In the genomic region with DNA sequence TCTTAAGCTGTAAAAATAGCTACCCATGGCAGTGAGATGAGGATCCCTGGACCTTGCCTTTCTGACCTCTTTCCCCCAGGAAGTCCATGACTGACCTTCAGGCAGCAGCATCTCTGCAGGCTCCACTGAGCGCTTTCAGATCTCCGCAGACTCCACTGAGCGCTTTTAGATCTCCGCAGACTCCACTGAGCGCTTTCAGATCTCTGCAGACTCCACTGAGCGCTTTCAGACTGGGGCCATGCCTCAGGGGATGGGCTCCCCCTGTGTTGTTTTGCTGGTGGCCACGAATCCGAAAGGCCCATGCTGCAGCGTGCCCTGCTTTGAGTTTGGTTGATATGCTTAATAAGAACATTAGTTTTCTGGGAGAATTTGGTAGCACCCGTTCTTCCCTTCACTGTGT, we compare ENCODE assay signal across 20 cellular contexts.
DNase-seq lines count a peak whose midpoint lies in the region; ATAC-seq, FAIRE-seq and TF ChIP-seq lines count a peak whose summit lies in the region.
"Had no signal": no experiment of that assay in that cellular context is flagged by ENCODE, and none has a peak within 500 bp of the region (broad histone marks: within the 10 kb centered on the region; RNA-seq: fewer than 3 reads in every experiment).

No MANE protein-coding gene starts in this region.

- H3K27ac ChIP-seq in smooth muscle cell (ENCODE audit: low read depth) (peak overlapping the region; percentile 78), small intestine (ENCODE audit: low read depth in 1 of 2, low read length in 1 of 2) (peak overlapping the region in 1 of 2 donors; percentile 33)
- H3K27ac ChIP-seq: left lung, ovary had no signal

- BruUV-seq in Caco-2 (replicated peaks; lab: Mats Ljungman, UMichigan), result no TSS peak

- no peak overlapping the region for H3K4me2 ChIP-seq in smooth muscle cell

- no peaks in the 10 kb centered on the region for H3K9me3 ChIP-seq in Caco-2
- H3K9me3 ChIP-seq in smooth muscle cell (replicated peaks; ENCODE audit: low read depth), result no peaks in the 10 kb centered on the region
- H3K9me3 ChIP-seq in small intestine (ENCODE audit: control insufficient read depth, low read depth), result no peaks in the 10 kb centered on the region
- H3K9me3 ChIP-seq: left lung, ovary had no signal

- no peak for TF ChIP-seq POLR2A in lower leg skin (IDR thresholded peaks at IDR 0.05)

- H4K20me1 ChIP-seq in smooth muscle cell (ENCODE audit: low read depth), result peaks cover 100% of the 10 kb centered on the region

- H3K36me3 Mint-ChIP-seq in Caco-2 (ENCODE audit: insufficient read depth, unreplicated experiment) (peaks cover 61% of the 10 kb centered on the region), chondrocyte (ENCODE audit: low read depth) (peaks cover 32% of the 10 kb centered on the region)

- H3K4me1 ChIP-seq in Caco-2, result peaks cover 31% of the 10 kb centered on the region
- H3K4me1 ChIP-seq in smooth muscle cell (ENCODE audit: low read depth), result peaks cover 6% of the 10 kb centered on the region
- H3K4me1 ChIP-seq in small intestine (ENCODE audit: control insufficient read depth in 2 of 2, insufficient read depth in 1 of 2, low read depth in 1 of 2, low read length in 1 of 2), result peaks cover 5 to 8% of the 10 kb centered on the region in 2 donors

- H3K79me2 ChIP-seq in smooth muscle cell (ENCODE audit: low read depth), result peaks cover 100% of the 10 kb centered on the region

- no peak for FAIRE-seq in small intestine (lab: Jason Lieb, UNC)

- POLR2A ChIA-PET in Caco-2 (lab: Charles Lee) (no interaction called here), GM10248 (lab: Yijun Ruan, JAX) (no interaction called here)

- TF ChIP-seq CTCF in Caco-2 (IDR thresholded peaks at IDR 0.05; ENCODE audit: insufficient read depth in 1 of 2, low read depth in 1 of 2, low read length in 1 of 2, severe bottlenecking in 1 of 2, unreplicated experiment in 1 of 2) (no peak), chondrocyte (IDR thresholded peaks at IDR 0.05) (no peak), smooth muscle cell (IDR thresholded peaks at IDR 0.05; ENCODE audit: borderline replicate concordance, insufficient read depth, poor library complexity, severe bottlenecking) (no peak), GM10248 (IDR thresholded peaks at IDR 0.05; ENCODE audit: control extremely low read depth, extremely low read depth, low read depth, missing control alignments) (no peak), lower leg skin (IDR thresholded peaks at IDR 0.05) (no peak)

- no peak overlapping the region for H3K4me3 ChIP-seq in Caco-2 (ENCODE audit: low read depth, low read length)
- no peak overlapping the region for H3K4me3 ChIP-seq in smooth muscle cell
- H3K4me3 ChIP-seq in lower leg skin (ENCODE audit: low read depth, poor library complexity, severe bottlenecking), result no peak overlapping the region
- no peak overlapping the region for H3K4me3 ChIP-seq in small intestine (ENCODE audit: low read depth in 1 of 2, low read length in 2 of 2)
- H3K4me3 ChIP-seq: left lung, ovary had no signal

- H3K27me3 ChIP-seq in Caco-2 (replicated peaks; ENCODE audit: control insufficient read depth, insufficient read depth, low read length), result no peaks in the 10 kb centered on the region
- no peaks in the 10 kb centered on the region for H3K27me3 ChIP-seq in smooth muscle cell (ENCODE audit: low read depth)
- H3K27me3 ChIP-seq in small intestine (ENCODE audit: control insufficient read depth in 2 of 2, insufficient read depth in 2 of 2, low read length in 2 of 2), result no peaks in the 10 kb centered on the region
- H3K27me3 ChIP-seq: left lung, ovary had no signal

- no peak overlapping the region for H3K9ac ChIP-seq in smooth muscle cell (ENCODE audit: low read depth)

- no peak overlapping the region for H2AFZ ChIP-seq in smooth muscle cell (ENCODE audit: low read depth)

- H3K27me3 Mint-ChIP-seq in Caco-2 (ENCODE audit: insufficient read depth, unreplicated experiment), result no peaks in the 10 kb centered on the region
- H3K27me3 Mint-ChIP-seq in chondrocyte (ENCODE audit: low read depth), result no peaks in the 10 kb centered on the region

- intact Hi-C loops in Caco-2 (cut with micrococcal nuclease; ENCODE audit: unreplicated experiment) (no loop called here), lower leg skin (cut with DNase I; ENCODE audit: low total_unique reads) (no loop called here)

- peak; percentile 6 for ATAC-seq in left lobe of liver
- ATAC-seq: activated CD4-positive, CD25-positive, alpha-beta regulatory T cell treated with anti-CD3 and anti-CD28 coated beads, Interleukin-2, amount 50 U/mL, for 24 hours; CD8-positive, alpha-beta T cell; left lung; SK-N-SH treated with all-trans-retinoic acid at 6 μM for 48 hours had no signal

- H3K36me3 ChIP-seq in Caco-2 (ENCODE audit: control insufficient read depth, insufficient read depth, low read length) (peaks cover 11% of the 10 kb centered on the region), smooth muscle cell (ENCODE audit: low read depth) (no peaks in the 10 kb centered on the region), small intestine (ENCODE audit: control insufficient read depth in 2 of 2, insufficient read depth in 2 of 2, low read length in 2 of 2) (peaks cover 0 to 5% of the 10 kb centered on the region in 2 donors)
- H3K36me3 ChIP-seq: ovary had no signal

- no peak for DNase-seq in Caco-2
- no peak for DNase-seq in chondrocyte (ENCODE audit: low spot score)
- no peak for DNase-seq in left lobe of liver (ENCODE audit: low spot score)
- DNase-seq in smooth muscle cell (lab: John Stamatoyannopoulos, UW; ENCODE audit: unreplicated experiment), result no peak
- DNase-seq in GM10248 (ENCODE audit: extremely low spot score), result no peak
- no peak for DNase-seq in SHP77 treated with DMSO at 0.1 percent for 48 hours (lab: John Stamatoyannopoulos, UW)
- DNase-seq in lower leg skin (ENCODE audit: low spot score in 2 of 2), result no peak
- DNase-seq in small intestine, result no peak
- DNase-seq: CD8-positive, alpha-beta T cell; effector memory CD4-positive, alpha-beta T cell; GOT3; left lung; NCI-H1436 treated with DMSO at 0.1 percent for 48 hours; NCI-H82; ovary; T-helper 9 cell; trophoblast cell had no signal

- WGBS in smooth muscle cell (ENCODE audit: low lambda C conversion rate), result 94% methylated on average over 10 of the region's 10 CpGs
- 84 to 85% methylated on average over 10 of the region's 10 CpGs for WGBS in lower leg skin, 2 donors
- WGBS in small intestine, 3 donors, result 87 to 98% (median 89%) methylated on average over 10 of the region's 10 CpGs

- peak overlapping the region; percentile 51 for H3K4me3 Mint-ChIP-seq in Caco-2 (ENCODE audit: unreplicated experiment)
- H3K4me3 Mint-ChIP-seq in chondrocyte (ENCODE audit: unreplicated experiment), result no peak overlapping the region
- H3K4me3 Mint-ChIP-seq: activated T-helper 1 cell treated with anti-CD3 and anti-CD28 coated beads, Interleukin-12 subunit alpha, Interleukin-12 subunit beta, Interleukin-2, Interleukin-4 antibody, amounts not matched to agents 30 ng/mL and 10 ng/mL and 1 ng/mL, durations not matched to agents 14 hours and 24 hours and 36 hours; CD8-positive, alpha-beta T cell had no signal

- H3K9me3 Mint-ChIP-seq in Caco-2 (ENCODE audit: unreplicated experiment), result no peaks in the 10 kb centered on the region
- H3K9me3 Mint-ChIP-seq in chondrocyte (ENCODE audit: low read depth), result no peaks in the 10 kb centered on the region
- H3K9me3 Mint-ChIP-seq: activated T-helper 1 cell treated with anti-CD3 and anti-CD28 coated beads, Interleukin-12 subunit alpha, Interleukin-12 subunit beta, Interleukin-2, Interleukin-4 antibody, amounts not matched to agents 30 ng/mL and 10 ng/mL and 1 ng/mL, durations not matched to agents 14 hours and 24 hours and 36 hours; CD8-positive, alpha-beta T cell had no signal

- CTCF ChIA-PET in Caco-2 (lab: Charles Lee) (no interaction called here), GM10248 (lab: Yijun Ruan, JAX) (interaction anchor here (0.9 kb wide), 1 partner anchor 67 kb away, joined by 3 read pairs; no protein-coding TSS in a partner anchor)

- peaks cover 8% of the 10 kb centered on the region for H3F3A ChIP-seq in smooth muscle cell (ENCODE audit: low read depth)

- peak overlapping the region; percentile 95 for H3K27ac Mint-ChIP-seq in Caco-2 (ENCODE audit: unreplicated experiment)
- peak overlapping the region; percentile 65 for H3K27ac Mint-ChIP-seq in chondrocyte (ENCODE audit: unreplicated experiment)
- H3K27ac Mint-ChIP-seq: activated T-helper 1 cell treated with anti-CD3 and anti-CD28 coated beads, Interleukin-12 subunit alpha, Interleukin-12 subunit beta, Interleukin-2, Interleukin-4 antibody, amounts not matched to agents 30 ng/mL and 10 ng/mL and 1 ng/mL, durations not matched to agents 14 hours and 24 hours and 36 hours; CD8-positive, alpha-beta T cell had no signal

- H3K4me1 Mint-ChIP-seq in Caco-2 (ENCODE audit: low read depth, unreplicated experiment), result peaks cover 41% of the 10 kb centered on the region
- peaks cover 84% of the 10 kb centered on the region for H3K4me1 Mint-ChIP-seq in chondrocyte (ENCODE audit: low read depth)
